Comparison of ENCODE assay signal across 1 cellular context in the genomic region with DNA sequence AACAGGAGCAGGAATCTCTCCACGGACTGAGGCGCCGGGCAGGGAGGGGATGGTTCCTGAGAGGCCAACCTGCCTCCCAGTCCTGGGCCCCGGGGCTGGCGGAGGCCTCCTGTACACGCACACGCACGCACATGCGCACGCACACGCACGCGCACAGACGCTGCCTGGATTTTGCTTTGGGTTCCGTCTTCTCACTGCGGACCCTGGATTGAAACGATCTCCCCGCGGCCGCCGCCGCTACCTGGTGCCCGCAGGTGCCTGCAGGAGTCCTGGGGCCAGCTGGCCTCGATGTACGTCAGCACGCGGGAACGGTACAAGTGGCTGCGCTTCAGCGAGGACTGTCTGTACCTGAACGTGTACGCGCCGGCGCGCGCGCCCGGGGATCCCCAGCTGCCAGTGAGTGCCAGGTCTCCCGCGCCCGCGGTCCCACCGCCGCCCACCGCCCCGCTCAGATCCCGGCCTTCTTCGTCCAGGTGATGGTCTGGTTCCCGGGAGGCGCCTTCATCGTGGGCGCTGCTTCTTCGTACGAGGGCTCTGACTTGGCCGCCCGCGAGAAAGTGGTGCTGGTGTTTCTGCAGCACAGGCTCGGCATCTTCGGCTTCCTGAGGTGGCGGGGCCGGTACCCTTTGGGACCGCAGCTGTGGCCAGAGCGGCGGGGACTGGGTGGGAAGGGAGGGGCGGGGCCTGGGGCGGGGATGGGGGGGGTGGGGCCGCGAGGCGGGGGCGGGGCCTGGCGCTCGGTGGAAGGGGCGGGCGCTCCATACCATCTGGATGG.
TF ChIP-seq lines count a peak whose summit lies in the region.

No MANE protein-coding gene starts in this region.

TF ChIP-seq in HEK293, 187 proteins besides CTCF, POLR2A, EP300 and RAD21 (continued from another document):
- TF ChIP-seq, protein P1, sequence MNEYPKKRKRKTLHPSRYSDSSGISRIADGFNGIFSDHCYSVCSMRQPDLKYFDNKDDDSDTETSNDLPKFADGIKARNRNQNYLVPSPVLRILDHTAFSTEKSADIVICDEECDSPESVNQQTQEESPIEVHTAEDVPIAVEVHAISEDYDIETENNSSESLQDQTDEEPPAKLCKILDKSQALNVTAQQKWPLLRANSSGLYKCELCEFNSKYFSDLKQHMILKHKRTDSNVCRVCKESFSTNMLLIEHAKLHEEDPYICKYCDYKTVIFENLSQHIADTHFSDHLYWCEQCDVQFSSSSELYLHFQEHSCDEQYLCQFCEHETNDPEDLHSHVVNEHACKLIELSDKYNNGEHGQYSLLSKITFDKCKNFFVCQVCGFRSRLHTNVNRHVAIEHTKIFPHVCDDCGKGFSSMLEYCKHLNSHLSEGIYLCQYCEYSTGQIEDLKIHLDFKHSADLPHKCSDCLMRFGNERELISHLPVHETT (tag by site-specific recombination; IDR thresholded peaks at IDR 0.05), result no peak
- TF ChIP-seq, protein P2, sequence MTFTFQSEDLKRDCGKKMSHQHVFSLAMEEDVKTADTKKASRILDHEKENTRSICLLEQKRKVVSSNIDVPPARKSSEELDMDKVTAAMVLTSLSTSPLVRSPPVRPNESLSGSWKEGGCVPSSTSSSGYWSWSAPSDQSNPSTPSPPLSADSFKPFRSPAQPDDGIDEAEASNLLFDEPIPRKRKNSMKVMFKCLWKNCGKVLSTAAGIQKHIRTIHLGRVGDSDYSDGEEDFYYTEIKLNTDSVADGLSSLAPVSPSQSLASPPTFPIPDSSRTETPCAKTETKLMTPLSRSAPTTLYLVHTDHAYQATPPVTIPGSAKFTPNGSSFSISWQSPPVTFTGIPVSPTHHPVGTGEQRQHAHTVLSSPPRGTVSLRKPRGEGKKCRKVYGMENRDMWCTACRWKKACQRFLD (tag by site-specific recombination; IDR thresholded peaks at IDR 0.05), result no peak
- TF ChIP-seq KLF9 (tag by site-specific recombination; IDR thresholded peaks at IDR 0.05; ENCODE audit: low read depth), result no peak
- no peak for TF ChIP-seq ZNF654 (tag by site-specific recombination; IDR thresholded peaks at IDR 0.05; ENCODE audit: low read depth)
- no peak for TF ChIP-seq ZNF266 (tag by site-specific recombination; IDR thresholded peaks at IDR 0.05; ENCODE audit: low read depth)
- TF ChIP-seq ZNF140 (tag by site-specific recombination; IDR thresholded peaks at IDR 0.05), result no peak
- TF ChIP-seq ZNF239 (tag by site-specific recombination; IDR thresholded peaks at IDR 0.05), result no peak
